In the genomic region with DNA sequence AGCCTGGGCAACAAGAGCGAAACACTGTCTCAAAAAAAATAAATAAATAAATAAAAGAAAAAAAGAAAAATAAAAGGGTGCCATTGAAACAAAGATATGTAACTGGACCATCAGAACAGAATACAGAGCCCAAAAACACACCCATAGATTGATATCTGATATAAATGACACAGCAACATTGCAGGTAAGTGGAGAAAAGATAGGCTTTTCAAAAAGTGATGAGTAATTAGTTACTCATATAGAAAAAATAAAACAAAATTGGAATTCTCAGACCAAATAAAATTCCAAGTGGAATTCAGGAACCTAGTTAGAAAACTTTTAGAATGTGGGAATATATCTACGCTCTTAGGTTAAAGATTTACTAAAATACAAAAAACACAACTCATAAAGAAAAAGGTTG, we compare ENCODE assay signal across 33 cellular contexts.
DNase-seq lines count a peak whose midpoint lies in the region; ATAC-seq, FAIRE-seq and TF ChIP-seq lines count a peak whose summit lies in the region.
"Had no signal": no experiment of that assay in that cellular context is flagged by ENCODE, and none has a peak within 500 bp of the region (broad histone marks: within the 10 kb centered on the region; RNA-seq: fewer than 3 reads in every experiment).

No MANE protein-coding gene starts in this region.

- peaks cover 22% of the 10 kb centered on the region for H3K27me3 Mint-ChIP-seq in activated CD8-positive, alpha-beta memory T cell treated with anti-CD3 and anti-CD28 coated beads, Interleukin-2, amount 10 ng/mL, durations not matched to agents 7 days and 5 days

- H3K4me3 Mint-ChIP-seq in activated CD8-positive, alpha-beta memory T cell treated with anti-CD3 and anti-CD28 coated beads, Interleukin-2, amount 10 ng/mL, durations not matched to agents 7 days and 5 days = no peak overlapping the region
- H3K4me3 Mint-ChIP-seq: B cell; CD14-positive monocyte; CD4-positive, alpha-beta memory T cell; CD4-positive, alpha-beta T cell; CD4-positive, CD25-positive, alpha-beta regulatory T cell; CD8-positive, alpha-beta memory T cell; CD8-positive, alpha-beta T cell had no signal

- H3K4me1 Mint-ChIP-seq in activated CD8-positive, alpha-beta memory T cell treated with anti-CD3 and anti-CD28 coated beads, Interleukin-2, amount 10 ng/mL, durations not matched to agents 7 days and 5 days = no peaks in the 10 kb centered on the region
- H3K4me1 Mint-ChIP-seq: CD14-positive monocyte; CD4-positive, alpha-beta memory T cell; CD4-positive, CD25-positive, alpha-beta regulatory T cell; CD8-positive, alpha-beta memory T cell had no signal

- no peak overlapping the region for H3K27ac ChIP-seq in PC-3 (ENCODE audit: low read length)
- H3K27ac ChIP-seq in K562 (ENCODE audit: extremely low read depth, low read depth, low read length) = no peak overlapping the region
- H3K27ac ChIP-seq: 22Rv1; A549; BLaER1; BLaER1 treated with 17β-estradiol and CSF1 and Interleukin-3, amounts not matched to agents 10 nM and 100 nM; C4-2B had no signal

- no peaks in the 10 kb centered on the region for H3K9me2 ChIP-seq in PC-3 (replicated peaks; ENCODE audit: low read length)

- TF ChIP-seq CTCF in PC-3 (conservative IDR thresholded peaks at IDR 0.05; ENCODE audit: low read depth, low read length) (no peak), K562 (IDR thresholded peaks at IDR 0.05 in 2 of 3, conservative IDR thresholded peaks at IDR 0.05 in 1 of 3; ENCODE audit: insufficient read depth in 2 of 3, low read depth in 1 of 3, low read length in 3 of 3) (no peak)

- H3K4me1 ChIP-seq in PC-3 (ENCODE audit: insufficient read depth, low read length) (no peaks in the 10 kb centered on the region), K562 (replicated peaks in 1 of 2; ENCODE audit: control insufficient read depth in 2 of 2, insufficient read depth in 2 of 2, low read length in 2 of 2) (peaks cover 4 to 8% of the 10 kb centered on the region in 2 experiments; a peak in 2 of 5 replicates)
- H3K4me1 ChIP-seq: A549, BE2C, Caco-2 had no signal

- BruUV-seq in PC-3 (replicated peaks; lab: Mats Ljungman, UMichigan) (no TSS peak), K562 (replicated peaks; lab: Mats Ljungman, UMichigan) (no TSS peak)

- H4K20me1 ChIP-seq in PC-3 (ENCODE audit: low read length) = no peaks in the 10 kb centered on the region
- no peaks in the 10 kb centered on the region for H4K20me1 ChIP-seq in K562 (replicated peaks; ENCODE audit: control insufficient read depth, insufficient read depth, low read length)
- H4K20me1 ChIP-seq: BLaER1; BLaER1 treated with 17β-estradiol and CSF1 and Interleukin-3, amounts not matched to agents 10 nM and 100 nM had no signal

- H3K27ac Mint-ChIP-seq in activated CD8-positive, alpha-beta memory T cell treated with anti-CD3 and anti-CD28 coated beads, Interleukin-2, amount 10 ng/mL, durations not matched to agents 7 days and 5 days = no peak overlapping the region
- H3K27ac Mint-ChIP-seq: B cell; CD14-positive monocyte; CD4-positive, alpha-beta memory T cell; CD4-positive, alpha-beta T cell; CD4-positive, CD25-positive, alpha-beta regulatory T cell; CD8-positive, alpha-beta memory T cell; CD8-positive, alpha-beta T cell had no signal

- H3K9ac ChIP-seq in PC-3 (ENCODE audit: low read length) (no peak overlapping the region), K562 (ENCODE audit: insufficient read depth in 1 of 2, low read depth in 2 of 2, low read length in 2 of 2) (no peak overlapping the region)
- H3K9ac ChIP-seq: BLaER1; BLaER1 treated with 17β-estradiol and CSF1 and Interleukin-3, amounts not matched to agents 10 nM and 100 nM had no signal

- intact Hi-C loops in PC-3 (cut with micrococcal nuclease) = no loop called here
- intact Hi-C loops in K562 (cut with micrococcal nuclease) = no loop called here

- H3K9me3 Mint-ChIP-seq in activated CD8-positive, alpha-beta memory T cell treated with anti-CD3 and anti-CD28 coated beads, Interleukin-2, amount 10 ng/mL, durations not matched to agents 7 days and 5 days (ENCODE audit: low read depth) = no peaks in the 10 kb centered on the region
- H3K9me3 Mint-ChIP-seq: CD4-positive, alpha-beta T cell; CD8-positive, alpha-beta T cell had no signal

- H3K27me3 ChIP-seq in PC-3 (ENCODE audit: low read length) (peaks cover 28% of the 10 kb centered on the region), K562 (ENCODE audit: control insufficient read depth in 2 of 2, insufficient read depth in 2 of 2, low read length in 2 of 2) (no peaks in the 10 kb centered on the region)
- H3K27me3 ChIP-seq: BE2C; BLaER1; BLaER1 treated with 17β-estradiol and CSF1 and Interleukin-3, amounts not matched to agents 10 nM and 100 nM had no signal

- ATAC-seq in PC-3 (no peak), K562 (no peak), HG02571 (IDR thresholded peaks at IDR 0.05; ENCODE audit: unreplicated experiment) (no peak)
- ATAC-seq in activated CD8-positive, alpha-beta memory T cell treated with anti-CD3 and anti-CD28 coated beads, Interleukin-2, amount 10 ng/mL, durations not matched to agents 7 days and 5 days = no peak
- ATAC-seq: A549; CD8-positive, alpha-beta T cell had no signal

- POLR2A ChIA-PET in PC-3 (lab: Charles Lee; ENCODE audit: unreplicated experiment) = no interaction called here
- POLR2A ChIA-PET in K562 (lab: Yijun Ruan, JAX) = interaction anchor here (0.7 to 1.1 kb wide), 3 partner anchors 13 to 35 kb away, joined by 3 to 4 read pairs (median 3); no protein-coding TSS in a partner anchor

- no peak for FAIRE-seq in K562 (lab: Jason Lieb, UNC)
- FAIRE-seq: A204.1, A549, D721Med had no signal

- no peaks in the 10 kb centered on the region for H3K36me3 ChIP-seq in PC-3 (ENCODE audit: low read depth, low read length)
- no peaks in the 10 kb centered on the region for H3K36me3 ChIP-seq in K562 (ENCODE audit: control insufficient read depth, insufficient read depth, low read length)
- H3K36me3 ChIP-seq: BE2C; BLaER1; BLaER1 treated with 17β-estradiol and CSF1 and Interleukin-3, amounts not matched to agents 10 nM and 100 nM had no signal

- no peak for TF ChIP-seq EP300 in K562 (IDR thresholded peaks at IDR 0.05; ENCODE audit: low read length)

- no peaks in the 10 kb centered on the region for H3K9me1 ChIP-seq in K562 (ENCODE audit: control insufficient read depth, insufficient read depth, low read length)

- no peaks in the 10 kb centered on the region for H3K79me2 ChIP-seq in PC-3 (ENCODE audit: low read length)
- H3K79me2 ChIP-seq in K562 (ENCODE audit: control insufficient read depth, insufficient read depth, low read length) = no peaks in the 10 kb centered on the region

- no peaks in the 10 kb centered on the region for H3K9me3 ChIP-seq in PC-3 (ENCODE audit: low read length)
- no peaks in the 10 kb centered on the region for H3K9me3 ChIP-seq in K562 (replicated peaks; ENCODE audit: control insufficient read depth, insufficient read depth, low read depth, low read length)
- H3K9me3 ChIP-seq: A549; BE2C; BLaER1; BLaER1 treated with 17β-estradiol and CSF1 and Interleukin-3, amounts not matched to agents 10 nM and 100 nM; Caco-2 had no signal

- no peak overlapping the region for H2AFZ ChIP-seq in PC-3 (ENCODE audit: low read length)
- H2AFZ ChIP-seq in K562 (ENCODE audit: low read depth, low read length) = no peak overlapping the region

- no peak overlapping the region for H3K4me3 ChIP-seq in PC-3 (ENCODE audit: low read length)
- no peak overlapping the region for H3K4me3 ChIP-seq in K562
- H3K4me3 ChIP-seq: A549; BLaER1; BLaER1 treated with 17β-estradiol and CSF1 and Interleukin-3, amounts not matched to agents 10 nM and 100 nM had no signal

- WGBS in K562 (ENCODE audit: insufficient coverage, low coverage, missing lambda C conversion rate) = 89% methylated on average over 2 of the region's 2 CpGs

- TF ChIP-seq POLR2A in K562 (conservative IDR thresholded peaks at IDR 0.05) = no peak

- DNase-seq in PC-3 (peak; percentile 25), K562 (ENCODE audit: extremely low read depth in 1 of 4, low spot score in 3 of 4) (no peak)
- DNase-seq in activated CD8-positive, alpha-beta memory T cell treated with anti-CD3 and anti-CD28 coated beads, Interleukin-2, amount 10 ng/mL, durations not matched to agents 7 days and 5 days = no peak
- DNase-seq: 8988T; ACHN; AML-193; BE2C; C1 segment of cervical spinal cord; Caco-2; Calu3; CD4-positive, alpha-beta memory T cell; CD4-positive, alpha-beta T cell; CD4-positive, CD25-positive, alpha-beta regulatory T cell; CD8-positive, alpha-beta memory T cell; CD8-positive, alpha-beta T cell; COR-L47; DMS 273 treated with DMSO at 0.1 percent for 48 hours; DMS153; DMS53; DMS79; DMS79 treated with DMSO at 0.1 percent for 48 hours; DND-41; EL had no signal

- no peaks in the 10 kb centered on the region for H3K36me3 Mint-ChIP-seq in activated CD8-positive, alpha-beta memory T cell treated with anti-CD3 and anti-CD28 coated beads, Interleukin-2, amount 10 ng/mL, durations not matched to agents 7 days and 5 days
- H3K36me3 Mint-ChIP-seq: CD14-positive monocyte; CD4-positive, alpha-beta memory T cell; CD4-positive, CD25-positive, alpha-beta regulatory T cell; CD8-positive, alpha-beta memory T cell; CD8-positive, alpha-beta T cell had no signal

- no peaks in the 10 kb centered on the region for H3F3A ChIP-seq in PC-3 (ENCODE audit: low read length, unreplicated experiment)

- CTCF ChIA-PET in PC-3 (lab: Charles Lee) = no interaction called here
- CTCF ChIA-PET in K562 (lab: Yijun Ruan, JAX; ENCODE audit: low intra/inter-chr PET ratio) = no interaction called here
- CTCF ChIA-PET in activated CD8-positive, alpha-beta memory T cell treated with anti-CD3 and anti-CD28 coated beads, Interleukin-2, amount 10 ng/mL, durations not matched to agents 7 days and 5 days (lab: Charles Lee) = no interaction called here

- H3K4me2 ChIP-seq in PC-3 (ENCODE audit: low read length) (no peak overlapping the region), K562 (ENCODE audit: insufficient read depth, low read length) (no peak overlapping the region)
- H3K4me2 ChIP-seq: A549; BLaER1; BLaER1 treated with 17β-estradiol and CSF1 and Interleukin-3, amounts not matched to agents 10 nM and 100 nM had no signal

- no peak for TF ChIP-seq RAD21 in K562 (CRISPR knock-in tag; conservative IDR thresholded peaks at IDR 0.05 in 1 of 2, IDR thresholded peaks at IDR 0.05 in 1 of 2)

- in situ Hi-C loops in K562 (cut with MboI) = no loop called here

TF ChIP-seq in K562, 482 proteins besides CTCF, POLR2A, EP300 and RAD21 (continues in another document):
- TF ChIP-seq KAT2B (IDR thresholded peaks at IDR 0.05; ENCODE audit: low read depth, low read length) (no peak), NR2C2 (CRISPR knock-in tag; IDR thresholded peaks at IDR 0.05) (no peak), NR2C2 (tag; IDR thresholded peaks at IDR 0.05) (no peak), ZNF165 (CRISPR knock-in tag; IDR thresholded peaks at IDR 0.05; ENCODE audit: borderline replicate concordance) (no peak), FOXA1 (IDR thresholded peaks at IDR 0.05; ENCODE audit: borderline replicate concordance) (no peak), GABPA (tag; conservative IDR thresholded peaks at IDR 0.05; ENCODE audit: low read depth) (no peak), RFX5 (IDR thresholded peaks at IDR 0.05; ENCODE audit: low read depth, low read length) (no peak), BCL6 (CRISPR knock-in tag; IDR thresholded peaks at IDR 0.05) (no peak)
